ENCODE assay signal across 20 cellular contexts in the genomic region with DNA sequence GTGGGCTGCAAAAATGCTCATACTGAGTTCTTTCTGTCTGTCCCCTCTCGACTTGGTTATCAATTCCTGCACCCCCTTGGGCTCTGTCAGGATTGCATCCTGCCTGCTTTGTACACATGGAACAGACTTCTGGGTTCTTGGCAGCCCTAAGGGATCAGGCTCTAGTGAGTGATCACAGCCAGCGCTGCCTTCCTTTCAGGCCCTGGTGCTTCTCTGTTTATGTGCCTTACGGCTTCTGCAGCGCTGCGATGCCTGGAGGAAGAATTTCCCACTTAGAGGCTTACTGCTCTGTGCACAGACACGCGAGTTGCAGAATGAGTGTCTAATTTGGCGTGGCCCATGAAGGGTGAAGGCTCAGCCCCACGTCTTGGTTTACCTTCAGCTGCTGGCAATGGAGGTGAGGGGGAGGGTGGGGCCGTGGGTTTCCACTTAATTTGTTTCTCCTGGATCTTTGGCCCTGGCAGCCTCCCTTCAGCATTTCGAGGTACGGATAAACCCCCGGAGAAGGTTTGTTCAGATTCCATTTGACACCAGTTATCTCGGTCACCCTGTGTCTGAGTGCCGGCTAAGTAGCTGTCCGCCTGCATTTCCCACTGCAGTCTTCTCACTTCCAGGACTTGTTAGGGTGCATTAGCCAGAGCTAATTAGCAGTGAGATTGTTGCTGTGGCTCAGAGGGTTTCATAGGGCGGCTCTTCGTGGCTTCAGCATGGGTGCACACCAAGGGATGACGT.
A peak's percentile ranks its signal among the peaks of the same experiment; 100 is the strongest.
DNase-seq lines count a peak whose midpoint lies in the region; ATAC-seq and TF ChIP-seq lines count a peak whose summit lies in the region.
"Had no signal": no experiment of that assay in that cellular context is flagged by ENCODE, and none has a peak within 500 bp of the region (broad histone marks: within the 10 kb centered on the region; RNA-seq: fewer than 3 reads in every experiment).

No MANE protein-coding gene starts in this region.

- H3K18ac ChIP-seq in IMR-90 (ENCODE audit: low read depth, low read length), result no peak overlapping the region

- H2BK5ac ChIP-seq in IMR-90 (ENCODE audit: low read depth, low read length, poor library complexity, severe bottlenecking), result no peak overlapping the region

- CTCF ChIA-PET in IMR-90 (lab: Yijun Ruan, JAX), result no interaction called here

- H4K20me1 ChIP-seq in IMR-90 (ENCODE audit: insufficient read depth, low read length), result no peaks in the 10 kb centered on the region

- POLR2A ChIA-PET in IMR-90 (lab: Charles Lee; ENCODE audit: unreplicated experiment), result no interaction called here

- TF ChIP-seq CTCF in IMR-90 (conservative IDR thresholded peaks at IDR 0.05; ENCODE audit: low read depth, low read length), result no peak
- TF ChIP-seq CTCF in cardiac muscle cell (IDR thresholded peaks at IDR 0.05; ENCODE audit: low read depth, low read length), result no peak

- no peak overlapping the region for H3K23ac ChIP-seq in IMR-90 (ENCODE audit: low read depth, low read length)

- H3K56ac ChIP-seq in IMR-90 (ENCODE audit: extremely low read depth, insufficient read depth, low read length), result no peak overlapping the region

- H2AFZ ChIP-seq in IMR-90 (replicated peaks; ENCODE audit: low read length, poor library complexity), result peak overlapping the region; percentile 7

- no peak overlapping the region for H3K4me2 ChIP-seq in IMR-90 (ENCODE audit: low read depth, low read length)
- H3K4me2 ChIP-seq: A549, SK-N-SH had no signal

- WGBS in IMR-90 (ENCODE audit: extremely low coverage in 2 of 2, insufficient read length in 1 of 2), 2 experiments, result 25% methylated on average over 1 of the region's 19 CpGs; no CpG with 5 or more reads in 1 of the 2 experiments

- no peak overlapping the region for H4K5ac ChIP-seq in IMR-90 (ENCODE audit: low read depth, low read length)

- H3K79me1 ChIP-seq in IMR-90 (ENCODE audit: low read depth in 1 of 2, low read length in 2 of 2), result no peaks in the 10 kb centered on the region

- H3K27ac ChIP-seq in IMR-90 (ENCODE audit: insufficient read depth, low read length), result no peak overlapping the region
- H3K27ac ChIP-seq in cardiac muscle cell, result peak overlapping the region; percentile 11
- H3K27ac ChIP-seq: A549, C4-2B had no signal

- H3K4me3 ChIP-seq in IMR-90 (ENCODE audit: insufficient read depth, low read depth, low read length) (no peak overlapping the region), cardiac muscle cell (no peak overlapping the region)
- H3K4me3 ChIP-seq: A549 had no signal

- no peak overlapping the region for H2BK120ac ChIP-seq in IMR-90 (ENCODE audit: low read depth, low read length)

- no peaks in the 10 kb centered on the region for H3K9me1 ChIP-seq in IMR-90 (ENCODE audit: insufficient read depth, low read length)

- intact Hi-C loops in IMR-90 (cut with micrococcal nuclease), result no loop called here

- DNase-seq in ELF-1 (ENCODE audit: low read depth, low spot score) (peak; percentile 60), IMR-90 (no peak), cardiac muscle cell (ENCODE audit: low read depth in 1 of 2, low spot score in 1 of 2) (peak in 1 of 2 donors; percentile 37), left kidney (ENCODE audit: low read depth, low spot score) (peak; percentile 30), T-helper 9 cell (no peak), NCI-H524 (lab: John Stamatoyannopoulos, UW) (no peak), NCI-H526 treated with DMSO at 0.1 percent for 48 hours (lab: John Stamatoyannopoulos, UW) (no peak)
- DNase-seq: DND-41, GF-D8, HCEC 1CT, KG1, NCI-H1436 treated with DMSO at 0.1 percent for 48 hours, NCI-H2029 treated with DMSO at 0.1 percent for 48 hours, NCI-H2171 treated with DMSO at 0.1 percent for 48 hours, NCI-H510A, SK-N-SH had no signal

- H3K36me3 ChIP-seq in IMR-90 (ENCODE audit: control insufficient read depth, insufficient read depth, low read length) (no peaks in the 10 kb centered on the region), cardiac muscle cell (no peaks in the 10 kb centered on the region)

- H2AK9ac ChIP-seq in IMR-90 (replicated peaks; ENCODE audit: low read depth, low read length, poor library complexity), result peak overlapping the region; percentile 70

- no peak overlapping the region for H3K14ac ChIP-seq in IMR-90 (replicated peaks; ENCODE audit: low read depth, low read length)

- H2AK5ac ChIP-seq in IMR-90 (ENCODE audit: low read depth, low read length), result no peak overlapping the region

- no peak overlapping the region for H2BK15ac ChIP-seq in IMR-90 (ENCODE audit: low read depth, low read length)

- TF ChIP-seq RAD21 in IMR-90 (IDR thresholded peaks at IDR 0.05; ENCODE audit: low read length), result no peak

- H3K9me3 ChIP-seq in IMR-90 (ENCODE audit: control insufficient read depth, insufficient read depth, low read length) (no peaks in the 10 kb centered on the region), cardiac muscle cell (ENCODE audit: low read depth) (no peaks in the 10 kb centered on the region)
- H3K9me3 ChIP-seq: A549, SK-N-SH had no signal

- no peak overlapping the region for H3K9ac ChIP-seq in IMR-90 (ENCODE audit: low read depth, low read length)
- H3K9ac ChIP-seq: SK-N-SH had no signal

- H3K27me3 ChIP-seq in IMR-90 (ENCODE audit: control insufficient read depth, insufficient read depth, low read length), result peaks cover 37% of the 10 kb centered on the region
- H3K27me3 ChIP-seq in cardiac muscle cell, result no peaks in the 10 kb centered on the region

- dilution Hi-C loops in IMR-90 (cut with HindIII; ENCODE audit: low sequenced_read_pairs, unreplicated experiment), result no loop called here

- H3K4me1 ChIP-seq in IMR-90 (ENCODE audit: control insufficient read depth, insufficient read depth, low read length) (no peaks in the 10 kb centered on the region), cardiac muscle cell (ENCODE audit: low read depth) (peaks cover 22% of the 10 kb centered on the region)
- H3K4me1 ChIP-seq: A549 had no signal

- H4K91ac ChIP-seq in IMR-90 (ENCODE audit: insufficient read depth, low read depth, low read length), result no peak overlapping the region

- no TSS peak for BruUV-seq in IMR-90 (replicated peaks; lab: Mats Ljungman, UMichigan)

- in situ Hi-C loops in IMR-90 (cut with MboI; ENCODE audit: low sequenced_read_pairs), result no loop called here

- no peak overlapping the region for H4K8ac ChIP-seq in IMR-90 (ENCODE audit: low read depth in 2 of 2, low read length in 2 of 2)

- no peak overlapping the region for H3K4ac ChIP-seq in IMR-90 (ENCODE audit: low read depth, low read length)

- H2BK20ac ChIP-seq in IMR-90 (ENCODE audit: low read depth, low read length), result no peak overlapping the region

- ATAC-seq in IMR-90 (ENCODE audit: low read depth) (peak; percentile 21; the same call in 1 of the 2 replicates), GM21447 (IDR thresholded peaks at IDR 0.05; ENCODE audit: unreplicated experiment) (no peak)
- ATAC-seq: A549, Panc1 had no signal

- no peak for TF ChIP-seq POLR2A in IMR-90 (IDR thresholded peaks at IDR 0.05; ENCODE audit: low read depth, low read length)

TF ChIP-seq in IMR-90, 13 proteins besides CTCF, POLR2A, EP300 and RAD21:
- TF ChIP-seq, protein P1, sequence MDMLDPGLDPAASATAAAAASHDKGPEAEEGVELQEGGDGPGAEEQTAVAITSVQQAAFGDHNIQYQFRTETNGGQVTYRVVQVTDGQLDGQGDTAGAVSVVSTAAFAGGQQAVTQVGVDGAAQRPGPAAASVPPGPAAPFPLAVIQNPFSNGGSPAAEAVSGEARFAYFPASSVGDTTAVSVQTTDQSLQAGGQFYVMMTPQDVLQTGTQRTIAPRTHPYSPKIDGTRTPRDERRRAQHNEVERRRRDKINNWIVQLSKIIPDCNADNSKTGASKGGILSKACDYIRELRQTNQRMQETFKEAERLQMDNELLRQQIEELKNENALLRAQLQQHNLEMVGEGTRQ (IDR thresholded peaks at IDR 0.05; ENCODE audit: low read depth, low read length), result no peak
- no peak for TF ChIP-seq CHD1 (IDR thresholded peaks at IDR 0.05; ENCODE audit: low read depth, low read length)
- TF ChIP-seq MAZ (IDR thresholded peaks at IDR 0.05; ENCODE audit: borderline replicate concordance, low read depth, low read length), result no peak
- no peak for TF ChIP-seq RFX5 (IDR thresholded peaks at IDR 0.05; ENCODE audit: low read depth, low read length)
- TF ChIP-seq FOS (IDR thresholded peaks at IDR 0.05; ENCODE audit: low read depth, low read length), result no peak
- no peak for TF ChIP-seq SMC3 (IDR thresholded peaks at IDR 0.05; ENCODE audit: low read depth, low read length)
- TF ChIP-seq MXI1 (IDR thresholded peaks at IDR 0.05; ENCODE audit: borderline replicate concordance, low read depth, low read length), result no peak
- no peak for TF ChIP-seq NFE2L2 (IDR thresholded peaks at IDR 0.05; ENCODE audit: low read depth, low read length)
- no peak for TF ChIP-seq BHLHE40 (IDR thresholded peaks at IDR 0.05; ENCODE audit: low read depth, low read length)
- TF ChIP-seq RCOR1 (IDR thresholded peaks at IDR 0.05; ENCODE audit: insufficient replicate concordance, low read length), result no peak
- TF ChIP-seq MAFK (IDR thresholded peaks at IDR 0.05; ENCODE audit: low read depth, low read length), result no peak
- TF ChIP-seq, protein P2, sequence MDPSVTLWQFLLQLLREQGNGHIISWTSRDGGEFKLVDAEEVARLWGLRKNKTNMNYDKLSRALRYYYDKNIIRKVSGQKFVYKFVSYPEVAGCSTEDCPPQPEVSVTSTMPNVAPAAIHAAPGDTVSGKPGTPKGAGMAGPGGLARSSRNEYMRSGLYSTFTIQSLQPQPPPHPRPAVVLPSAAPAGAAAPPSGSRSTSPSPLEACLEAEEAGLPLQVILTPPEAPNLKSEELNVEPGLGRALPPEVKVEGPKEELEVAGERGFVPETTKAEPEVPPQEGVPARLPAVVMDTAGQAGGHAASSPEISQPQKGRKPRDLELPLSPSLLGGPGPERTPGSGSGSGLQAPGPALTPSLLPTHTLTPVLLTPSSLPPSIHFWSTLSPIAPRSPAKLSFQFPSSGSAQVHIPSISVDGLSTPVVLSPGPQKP (IDR thresholded peaks at IDR 0.05; ENCODE audit: borderline replicate concordance, low read depth, low read length), result no peak
- no peak for TF ChIP-seq CEBPB (IDR thresholded peaks at IDR 0.05; ENCODE audit: low read depth, low read length)
TF ChIP-seq in IMR-90: peak in this region for 0.

Comparison
In these comparisons a context has a peak if more than half of its experiments do, and no peak if none do; other contexts are left out.
1. DNase-seq: peak in ELF-1 (single experiment) and left kidney (single experiment); none in IMR-90 (single experiment), T-helper 9 cell (single experiment), NCI-H524 (0 of 2) and NCI-H526 treated with DMSO at 0.1 percent for 48 hours (single experiment).